In genomic region chr4:37461801-37462200, GRCh38 we compare ENCODE assay signal across 20 cellular contexts.
DNase-seq lines count a peak whose midpoint lies in the region; ATAC-seq and TF ChIP-seq lines count a peak whose summit lies in the region.
"Had no signal": no experiment of that assay in that cellular context is flagged by ENCODE, and none has a peak within 500 bp of the region (broad histone marks: within the 10 kb centered on the region; RNA-seq: fewer than 3 reads in every experiment).

No MANE protein-coding gene starts in this region.

- peaks cover 26% of the 10 kb centered on the region for H3K36me3 Mint-ChIP-seq in Calu3 (ENCODE audit: insufficient read depth, unreplicated experiment)
- H3K36me3 Mint-ChIP-seq in progenitor cell of endocrine pancreas (ENCODE audit: insufficient read depth): peaks cover 12% of the 10 kb centered on the region
- H3K36me3 Mint-ChIP-seq: CD8-positive, alpha-beta T cell had no signal

- no peak for ATAC-seq in mucosa of descending colon
- ATAC-seq in HG02642 (IDR thresholded peaks at IDR 0.05; ENCODE audit: poor library complexity, unreplicated experiment): no peak
- ATAC-seq: A549; CD8-positive, alpha-beta T cell had no signal

- H3K4me3 Mint-ChIP-seq in Calu3 (ENCODE audit: low read depth, unreplicated experiment): peak overlapping the region; percentile 23
- no peak overlapping the region for H3K4me3 Mint-ChIP-seq in progenitor cell of endocrine pancreas (ENCODE audit: low read depth)
- H3K4me3 Mint-ChIP-seq: B cell; CD4-positive, alpha-beta T cell; CD8-positive, alpha-beta T cell had no signal

- H3K27me3 ChIP-seq in mucosa of stomach (ENCODE audit: control insufficient read depth, insufficient read depth, low read length): no peaks in the 10 kb centered on the region
- H3K27me3 ChIP-seq: BLaER1 treated with 17β-estradiol and CSF1 and Interleukin-3, amounts not matched to agents 10 nM and 100 nM had no signal

- TF ChIP-seq CTCF in Calu3 (IDR thresholded peaks at IDR 0.05; ENCODE audit: unreplicated experiment) (no peak), progenitor cell of endocrine pancreas (IDR thresholded peaks at IDR 0.05; ENCODE audit: unreplicated experiment) (no peak), mucosa of descending colon (IDR thresholded peaks at IDR 0.05) (no peak)

- no peak overlapping the region for H3K4me3 ChIP-seq in mucosa of stomach (ENCODE audit: low read length)
- H3K4me3 ChIP-seq in mucosa of descending colon: no peak overlapping the region
- H3K4me3 ChIP-seq: A549; BLaER1 treated with 17β-estradiol and CSF1 and Interleukin-3, amounts not matched to agents 10 nM and 100 nM had no signal

- CTCF ChIA-PET in Calu3 (lab: Charles Lee): no interaction called here

- no peaks in the 10 kb centered on the region for H3K27me3 Mint-ChIP-seq in Calu3 (ENCODE audit: unreplicated experiment)
- no peaks in the 10 kb centered on the region for H3K27me3 Mint-ChIP-seq in progenitor cell of endocrine pancreas

- no peaks in the 10 kb centered on the region for H3K9me3 ChIP-seq in mucosa of stomach (ENCODE audit: control insufficient read depth, low read length)
- H3K9me3 ChIP-seq in mucosa of descending colon: no peaks in the 10 kb centered on the region
- H3K9me3 ChIP-seq: A549; BLaER1 treated with 17β-estradiol and CSF1 and Interleukin-3, amounts not matched to agents 10 nM and 100 nM; Caco-2 had no signal

- H3K36me3 ChIP-seq in mucosa of stomach (ENCODE audit: control insufficient read depth, insufficient read depth, low read length) (no peaks in the 10 kb centered on the region), mucosa of descending colon (ENCODE audit: low read depth) (no peaks in the 10 kb centered on the region)
- H3K36me3 ChIP-seq: BLaER1 treated with 17β-estradiol and CSF1 and Interleukin-3, amounts not matched to agents 10 nM and 100 nM had no signal

- intact Hi-C loops in Calu3 (cut with micrococcal nuclease; ENCODE audit: unreplicated experiment): loop anchor here (5.0 kb wide), 1 partner anchor 210 kb away; no protein-coding TSS in a partner anchor
- intact Hi-C loops in mucosa of descending colon (cut with DNase I, micrococcal nuclease): no loop called here

- DNase-seq in Calu3: no peak
- peak; percentile 33 for DNase-seq in HT-29 (ENCODE audit: low spot score)
- no peak for DNase-seq in progenitor cell of endocrine pancreas (ENCODE audit: low spot score, unreplicated experiment)
- DNase-seq in mucosa of descending colon: no peak
- DNase-seq in NOMO-1 treated with DMSO at 0.1 percent for 48 hours (lab: John Stamatoyannopoulos, UW; ENCODE audit: unreplicated experiment): no peak
- no peak for DNase-seq in NCI-H226
- DNase-seq: AML-193; Caco-2; CD4-positive, alpha-beta T cell; CD8-positive, alpha-beta T cell; DMS 273 treated with DMSO at 0.1 percent for 48 hours; DMS153; DMS53; DMS79 treated with DMSO at 0.1 percent for 48 hours; GF-D8 had no signal

- H3K27ac Mint-ChIP-seq in Calu3 (ENCODE audit: unreplicated experiment): peak overlapping the region; percentile 45
- H3K27ac Mint-ChIP-seq in progenitor cell of endocrine pancreas: peak overlapping the region; percentile 79
- H3K27ac Mint-ChIP-seq: B cell; CD4-positive, alpha-beta T cell; CD8-positive, alpha-beta T cell had no signal

- no peaks in the 10 kb centered on the region for H3K9me3 Mint-ChIP-seq in Calu3 (ENCODE audit: low read depth, unreplicated experiment)
- H3K9me3 Mint-ChIP-seq in progenitor cell of endocrine pancreas (ENCODE audit: low read depth): peaks cover 3% of the 10 kb centered on the region
- H3K9me3 Mint-ChIP-seq: CD4-positive, alpha-beta T cell; CD8-positive, alpha-beta T cell had no signal

- peak overlapping the region; percentile 24 for H3K9ac ChIP-seq in mucosa of stomach (ENCODE audit: low read length)
- H3K9ac ChIP-seq: BLaER1 treated with 17β-estradiol and CSF1 and Interleukin-3, amounts not matched to agents 10 nM and 100 nM had no signal

- H3K4me1 Mint-ChIP-seq in Calu3 (ENCODE audit: low read depth, unreplicated experiment) (peaks cover 37% of the 10 kb centered on the region), progenitor cell of endocrine pancreas (ENCODE audit: low read depth) (peaks cover 9% of the 10 kb centered on the region)

- peaks cover 31% of the 10 kb centered on the region for H3K4me1 ChIP-seq in mucosa of stomach (ENCODE audit: control insufficient read depth, insufficient read depth, low read length)
- H3K4me1 ChIP-seq in mucosa of descending colon (ENCODE audit: low read depth): peaks cover 4% of the 10 kb centered on the region
- H3K4me1 ChIP-seq: A549 had no signal

- no TSS peak for BruUV-seq in Calu3 (replicated peaks; lab: Mats Ljungman, UMichigan)
